ENCODE assay signal across 18 cellular contexts in the genomic region with DNA sequence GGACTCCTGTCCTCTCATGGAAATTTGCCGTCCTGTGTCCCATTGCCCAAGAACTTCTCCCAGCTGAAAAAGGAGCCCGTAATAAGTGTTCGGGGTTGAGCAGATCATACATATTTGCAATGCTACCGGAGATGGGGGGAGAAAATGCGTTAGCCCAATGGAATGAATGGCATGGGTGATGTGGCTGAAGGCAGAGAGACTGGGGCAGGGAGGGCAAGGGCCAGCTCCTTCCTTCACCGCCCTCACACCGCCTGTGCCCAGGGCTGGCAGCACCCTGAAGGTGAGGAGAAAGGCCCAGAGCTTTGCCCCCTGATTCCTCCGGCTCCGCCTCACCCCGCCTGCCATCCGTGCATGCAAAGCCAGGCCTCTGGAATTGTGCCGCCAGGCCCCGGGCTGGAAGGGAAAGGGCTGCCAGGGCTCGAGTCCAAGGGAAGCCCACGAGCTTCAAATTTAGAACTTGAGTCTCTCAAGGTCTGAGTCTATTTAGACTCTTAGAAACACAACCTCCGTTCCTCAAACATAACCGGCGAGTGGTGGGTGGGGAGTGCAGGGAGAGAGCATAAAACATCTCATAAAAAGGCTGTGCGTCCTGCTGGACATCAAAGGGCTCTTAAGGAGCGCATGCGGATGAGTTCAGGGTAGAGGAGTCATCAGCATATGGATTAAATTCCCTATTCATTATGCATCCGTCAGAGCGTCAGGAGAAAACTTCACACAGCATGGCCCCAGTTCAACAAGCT.
DNase-seq lines count a peak whose midpoint lies in the region; ATAC-seq and TF ChIP-seq lines count a peak whose summit lies in the region.
"Had no signal": no experiment of that assay in that cellular context is flagged by ENCODE, and none has a peak within 500 bp of the region (broad histone marks: within the 10 kb centered on the region; RNA-seq: fewer than 3 reads in every experiment).

No MANE protein-coding gene starts in this region.

- intact Hi-C loops in activated CD4-positive, alpha-beta T cell treated with anti-CD3 and anti-CD28 coated beads, Interleukin-2, amount 10 ng/mL, durations not matched to agents 24 days and 14 days (cut with micrococcal nuclease), result no loop called here

- no peak overlapping the region for H3K4me3 ChIP-seq in neural progenitor cell

- no peak for ATAC-seq in GM18870 (IDR thresholded peaks at IDR 0.05; ENCODE audit: unreplicated experiment)
- ATAC-seq: activated naive CD8-positive, alpha-beta T cell treated with anti-CD3 and anti-CD28 coated beads, Interleukin-2, amount 50 U/mL, for 24 hours; stimulated activated naive B cell treated with anti-CD40 and anti-IgM and Interleukin-4, amounts not matched to agents 10 μg/mL and 1 μg/mL and 100 μg/mL, for 72 hours had no signal

- H3K27me3 Mint-ChIP-seq in neural progenitor cell (ENCODE audit: insufficient read depth, low read depth), result peaks cover 25% of the 10 kb centered on the region
- no peaks in the 10 kb centered on the region for H3K27me3 Mint-ChIP-seq in activated CD4-positive, alpha-beta T cell treated with anti-CD3 and anti-CD28 coated beads, Interleukin-2, amount 10 ng/mL, durations not matched to agents 24 days and 14 days

- H3K9me3 ChIP-seq in neural progenitor cell (ENCODE audit: low read depth), result no peaks in the 10 kb centered on the region

- H3K9me3 Mint-ChIP-seq in neural progenitor cell, result no peaks in the 10 kb centered on the region
- H3K9me3 Mint-ChIP-seq in activated CD4-positive, alpha-beta T cell treated with anti-CD3 and anti-CD28 coated beads, Interleukin-2, amount 10 ng/mL, durations not matched to agents 24 days and 14 days, result no peaks in the 10 kb centered on the region
- H3K9me3 Mint-ChIP-seq: activated naive CD8-positive, alpha-beta T cell treated with anti-CD3 and anti-CD28 coated beads, Interleukin-2, amount 50 U/mL, for 24 hours; CD4-positive, alpha-beta memory T cell; stimulated activated naive B cell treated with anti-CD40 and anti-IgM and Interleukin-4, amounts not matched to agents 10 μg/mL and 1 μg/mL and 100 μg/mL, for 72 hours had no signal

- H2AFZ ChIP-seq in neural progenitor cell (replicated peaks), result no peak overlapping the region

- no peak overlapping the region for H3K27ac ChIP-seq in neural progenitor cell

- peak overlapping the region; percentile 78 for H3K27ac Mint-ChIP-seq in neural progenitor cell
- no peak overlapping the region for H3K27ac Mint-ChIP-seq in activated CD4-positive, alpha-beta T cell treated with anti-CD3 and anti-CD28 coated beads, Interleukin-2, amount 10 ng/mL, durations not matched to agents 24 days and 14 days
- H3K27ac Mint-ChIP-seq: activated naive CD8-positive, alpha-beta T cell treated with anti-CD3 and anti-CD28 coated beads, Interleukin-2, amount 50 U/mL, for 24 hours; CD4-positive, alpha-beta memory T cell; stimulated activated naive B cell treated with anti-CD40 and anti-IgM and Interleukin-4, amounts not matched to agents 10 μg/mL and 1 μg/mL and 100 μg/mL, for 72 hours had no signal

- H3F3A ChIP-seq in neural progenitor cell (ENCODE audit: low read depth), result no peaks in the 10 kb centered on the region

- in situ Hi-C loops in KBM-7 (cut with MboI; ENCODE audit: low pct_unique_long_range_greater_than_20kb, low sequenced_read_pairs), result no loop called here

- DNase-seq in EH (ENCODE audit: low read depth) (peak; percentile 97), M059J (ENCODE audit: low read depth) (peak; percentile 84), dermis blood vessel endothelial cell (peak; percentile 17), neural progenitor cell (ENCODE audit: low spot score) (no peak), KBM-7 (no peak), A172 (ENCODE audit: low spot score) (no peak)
- DNase-seq in activated CD4-positive, alpha-beta T cell treated with anti-CD3 and anti-CD28 coated beads, Interleukin-2, amount 10 ng/mL, durations not matched to agents 24 days and 14 days, result no peak
- DNase-seq: activated naive CD8-positive, alpha-beta T cell treated with anti-CD3 and anti-CD28 coated beads, Interleukin-2, amount 50 U/mL, for 24 hours; CD4-positive, alpha-beta memory T cell; GF-D8; glutamatergic neuron; H7; kidney glomerular epithelial cell; NCI-H2227 treated with DMSO at 0.1 percent for 48 hours; retina; stimulated activated CD4-positive, alpha-beta T cell treated with anti-CD3 and anti-CD28 coated beads, Interleukin-4, amount 100 ng/mL, for 24 hours; stimulated activated naive B cell treated with anti-CD40 and anti-IgM and Interleukin-4, amounts not matched to agents 10 μg/mL and 1 μg/mL and 100 μg/mL, for 72 hours had no signal

- H3K79me2 ChIP-seq in neural progenitor cell (ENCODE audit: low read depth), result no peaks in the 10 kb centered on the region

- no peak for TF ChIP-seq CTCF in neural progenitor cell (IDR thresholded peaks at IDR 0.05)

- H3K9ac ChIP-seq in neural progenitor cell, result no peak overlapping the region

- peak overlapping the region; percentile 42 for H3K4me3 Mint-ChIP-seq in neural progenitor cell
- H3K4me3 Mint-ChIP-seq in activated CD4-positive, alpha-beta T cell treated with anti-CD3 and anti-CD28 coated beads, Interleukin-2, amount 10 ng/mL, durations not matched to agents 24 days and 14 days, result no peak overlapping the region
- H3K4me3 Mint-ChIP-seq: activated naive CD8-positive, alpha-beta T cell treated with anti-CD3 and anti-CD28 coated beads, Interleukin-2, amount 50 U/mL, for 24 hours; CD4-positive, alpha-beta memory T cell; stimulated activated naive B cell treated with anti-CD40 and anti-IgM and Interleukin-4, amounts not matched to agents 10 μg/mL and 1 μg/mL and 100 μg/mL, for 72 hours had no signal

- no peaks in the 10 kb centered on the region for H3K36me3 Mint-ChIP-seq in neural progenitor cell
- H3K36me3 Mint-ChIP-seq in activated CD4-positive, alpha-beta T cell treated with anti-CD3 and anti-CD28 coated beads, Interleukin-2, amount 10 ng/mL, durations not matched to agents 24 days and 14 days (ENCODE audit: low read depth), result no peaks in the 10 kb centered on the region
- H3K36me3 Mint-ChIP-seq: CD4-positive, alpha-beta memory T cell; stimulated activated naive B cell treated with anti-CD40 and anti-IgM and Interleukin-4, amounts not matched to agents 10 μg/mL and 1 μg/mL and 100 μg/mL, for 72 hours had no signal

- no peaks in the 10 kb centered on the region for H3K36me3 ChIP-seq in neural progenitor cell

- no peaks in the 10 kb centered on the region for H4K20me1 ChIP-seq in neural progenitor cell (ENCODE audit: low read depth)

- peaks cover 54% of the 10 kb centered on the region for H3K4me1 Mint-ChIP-seq in neural progenitor cell
- H3K4me1 Mint-ChIP-seq in activated CD4-positive, alpha-beta T cell treated with anti-CD3 and anti-CD28 coated beads, Interleukin-2, amount 10 ng/mL, durations not matched to agents 24 days and 14 days, result no peaks in the 10 kb centered on the region
- H3K4me1 Mint-ChIP-seq: activated naive CD8-positive, alpha-beta T cell treated with anti-CD3 and anti-CD28 coated beads, Interleukin-2, amount 50 U/mL, for 24 hours; CD4-positive, alpha-beta memory T cell; stimulated activated naive B cell treated with anti-CD40 and anti-IgM and Interleukin-4, amounts not matched to agents 10 μg/mL and 1 μg/mL and 100 μg/mL, for 72 hours had no signal

- H3K4me2 ChIP-seq in neural progenitor cell, result no peak overlapping the region

- peaks cover 5% of the 10 kb centered on the region for H3K27me3 ChIP-seq in neural progenitor cell

- peaks cover 3% of the 10 kb centered on the region for H3K4me1 ChIP-seq in neural progenitor cell

Comparison
In these comparisons a context has a peak if more than half of its experiments do, and no peak if none do; other contexts are left out.
1. DNase-seq: peak in EH (single experiment), M059J (single experiment) and dermis blood vessel endothelial cell (single experiment); none in neural progenitor cell (single experiment), KBM-7 (single experiment), activated CD4-positive, alpha-beta T cell treated with anti-CD3 and anti-CD28 coated beads, Interleukin-2, amount 10 ng/mL, durations not matched to agents 24 days and 14 days (single experiment) and A172 (single experiment).